Comparison of ENCODE assay signal across 8 cellular contexts in genomic region chr12:120725151-120725658, GRCh38. TPM values are rescaled to one million over a fixed set of nuclear protein-coding genes. Genes with fewer than 3 reads are reported as not detected.
DNase-seq lines count a peak whose midpoint lies in the region; ATAC-seq and TF ChIP-seq lines count a peak whose summit lies in the region.

No MANE protein-coding gene starts in this region.

- peaks cover 16% of the 10 kb centered on the region for H3K27me3 ChIP-seq in NT2/D1 (ENCODE audit: insufficient read depth, insufficient read length)
- H3K27me3 ChIP-seq in sigmoid colon = no peaks in the 10 kb centered on the region

- TF ChIP-seq CTCF in epithelial cell of proximal tubule (conservative IDR thresholded peaks at IDR 0.05; ENCODE audit: low read depth, low read length) (no peak), sigmoid colon (IDR thresholded peaks at IDR 0.05) (no peak)

- no peaks in the 10 kb centered on the region for H3K9me3 ChIP-seq in NT2/D1 (ENCODE audit: insufficient read depth, low read length)
- H3K9me3 ChIP-seq in sigmoid colon = no peaks in the 10 kb centered on the region

- H3K9ac ChIP-seq in NT2/D1 (ENCODE audit: insufficient read length, low read depth) = peak overlapping the region; percentile 46

- no peak for TF ChIP-seq EP300 in sigmoid colon (IDR thresholded peaks at IDR 0.05)

- H3K4me1 ChIP-seq in NT2/D1 (ENCODE audit: insufficient read depth, insufficient read length) (peaks cover 4% of the 10 kb centered on the region), sigmoid colon (peaks cover 0 to 27% (median 24%) of the 10 kb centered on the region in 4 donors)

- H3K36me3 ChIP-seq in NT2/D1 (ENCODE audit: insufficient read depth, insufficient read length, low read length) (peaks cover 49% of the 10 kb centered on the region), sigmoid colon (peaks cover 12 to 66% (median 27%) of the 10 kb centered on the region in 4 donors)

- ATAC-seq in GM21390 (IDR thresholded peaks at IDR 0.05; ENCODE audit: unreplicated experiment) (peak; percentile 7), HG03442 (IDR thresholded peaks at IDR 0.05; ENCODE audit: unreplicated experiment) (no peak)

- no peak for DNase-seq in NT2/D1 (ENCODE audit: low read depth, low spot score)
- no peak for DNase-seq in epithelial cell of proximal tubule (ENCODE audit: low read depth)
- no peak for DNase-seq in sigmoid colon
- no peak for DNase-seq in hepatic stellate cell (ENCODE audit: low spot score)
- DNase-seq in head of caudate nucleus = no peak
- no peak for DNase-seq in RKO (ENCODE audit: low spot score)

- TF ChIP-seq POLR2A in sigmoid colon (IDR thresholded peaks at IDR 0.05) = no peak

- WGBS in sigmoid colon, 2 donors = 18 to 34% methylated on average over 14 of the region's 14 CpGs

- H3K27ac ChIP-seq in sigmoid colon = peak overlapping the region; percentile 81 to 86 (median 85)

- intact Hi-C loops in sigmoid colon (cut with DNase I) (loop anchor here (5.0 to 10.0 kb wide), 2 partner anchors 38 to 410 kb away; partner anchors contain the start of genes MLEC and P2RX7), head of caudate nucleus (cut with DNase I) (loop anchor here (10.0 kb wide), 1 partner anchor 180 kb away; the partner anchor contains the start of gene SPPL3)

- peak overlapping the region; percentile 66 for H3K4me3 ChIP-seq in NT2/D1 (ENCODE audit: insufficient read length, low read depth)
- H3K4me3 ChIP-seq in epithelial cell of proximal tubule (ENCODE audit: low read depth, low read length) = peak overlapping the region; percentile 61
- H3K4me3 ChIP-seq in sigmoid colon = peak overlapping the region; percentile 53 to 82 (median 72)

RNA-seq across cellular contexts. Expression of gene ACADS, which starts 0.4 kb away (rescaled TPM):
- total RNA-seq in epithelial cell of proximal tubule = 16.4 and 25.3 TPM in 2 replicates
- total RNA-seq in sigmoid colon = 10 to 100 TPM; 36.8 to 40.3 (median 39.1) TPM
- polyA plus RNA-seq in sigmoid colon = 100 to 1,000 TPM; 111 to 325 (median 192) TPM

RNA-seq across cellular contexts. Expression of gene UNC119B, which starts 14.9 kb away (rescaled TPM):
- total RNA-seq in epithelial cell of proximal tubule = 14.9 and 22.4 TPM in 2 replicates
- total RNA-seq in sigmoid colon = 10 to 100 TPM; 11.1 to 18.3 (median 18.1) TPM
- polyA plus RNA-seq in sigmoid colon = 10 to 100 TPM in 1 of 3 donors, 1 to 10 TPM in 2; 8.4 to 19.3 (median 9.9) TPM

RNA-seq across cellular contexts. Expression of gene MLEC, which starts 38.3 kb away (rescaled TPM):
- total RNA-seq in epithelial cell of proximal tubule (99.5 and 124 TPM in 2 replicates), sigmoid colon (10 to 100 TPM; 30.3 to 40.3 (median 33.6) TPM)
- polyA plus RNA-seq in sigmoid colon = 100 to 1,000 TPM in 1 of 3 donors, 10 to 100 TPM in 2; 22.2 to 164 (median 31.0) TPM
